Comparison of ENCODE assay signal across 8 cellular contexts in the genomic region with DNA sequence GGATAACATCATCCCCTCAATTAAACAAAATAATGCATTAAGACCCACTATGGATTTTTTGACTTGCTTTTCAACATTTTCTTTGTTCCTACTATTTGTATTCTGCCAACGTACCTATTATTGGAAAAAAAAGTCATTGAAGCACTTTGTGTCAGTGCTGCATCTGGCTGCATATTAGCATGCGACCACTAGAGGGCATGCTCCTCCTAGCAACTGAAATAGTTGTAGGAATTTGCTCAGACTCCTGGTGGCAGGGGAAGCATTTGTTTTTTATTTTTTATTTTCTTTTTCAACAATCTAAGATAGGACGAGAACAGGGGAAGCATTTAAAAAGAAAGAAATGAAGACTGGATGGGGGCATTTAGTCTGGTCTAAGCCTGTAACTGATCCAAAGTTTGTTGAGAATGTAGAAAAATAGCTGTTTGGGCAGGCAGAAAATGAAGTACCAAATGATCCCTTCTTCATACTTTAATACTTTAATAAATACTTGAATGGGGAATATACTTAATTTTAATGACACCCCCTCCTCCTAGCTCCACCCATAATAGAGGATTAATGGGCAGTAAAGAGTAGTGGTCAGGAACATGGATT.
DNase-seq lines count a peak whose midpoint lies in the region; ATAC-seq lines count a peak whose summit lies in the region.

No MANE protein-coding gene starts in this region.

- peak; percentile 59 for ATAC-seq in GM21529 (IDR thresholded peaks at IDR 0.05; ENCODE audit: unreplicated experiment)
- ATAC-seq in HG03139 (IDR thresholded peaks at IDR 0.05; ENCODE audit: unreplicated experiment) = no peak

- DNase-seq in AML-193 (lab: John Stamatoyannopoulos, UW) (peak; percentile 74 to 75), NCI-H226 (peak; percentile 37), cerebellar cortex (ENCODE audit: low spot score) (peak; percentile 74), kidney glomerular epithelial cell (lab: John Stamatoyannopoulos, UW) (peak; percentile 68)
- peak; percentile 68 for DNase-seq in activated CD4-positive, CD25-positive, alpha-beta regulatory T cell treated with anti-CD3 and anti-CD28 coated beads, Interleukin-2, amount 50 U/mL, for 72 hours
- DNase-seq in stimulated activated CD4-positive, alpha-beta T cell treated with anti-CD3 and anti-CD28 coated beads, Interleukin-1b, Interleukin-23, amount 100 ng/mL, for 4 hours (ENCODE audit: low read depth in 2 of 2) = peak; percentile 63 to 70
